ENCODE assay signal across 12 cellular contexts in the genomic region with DNA sequence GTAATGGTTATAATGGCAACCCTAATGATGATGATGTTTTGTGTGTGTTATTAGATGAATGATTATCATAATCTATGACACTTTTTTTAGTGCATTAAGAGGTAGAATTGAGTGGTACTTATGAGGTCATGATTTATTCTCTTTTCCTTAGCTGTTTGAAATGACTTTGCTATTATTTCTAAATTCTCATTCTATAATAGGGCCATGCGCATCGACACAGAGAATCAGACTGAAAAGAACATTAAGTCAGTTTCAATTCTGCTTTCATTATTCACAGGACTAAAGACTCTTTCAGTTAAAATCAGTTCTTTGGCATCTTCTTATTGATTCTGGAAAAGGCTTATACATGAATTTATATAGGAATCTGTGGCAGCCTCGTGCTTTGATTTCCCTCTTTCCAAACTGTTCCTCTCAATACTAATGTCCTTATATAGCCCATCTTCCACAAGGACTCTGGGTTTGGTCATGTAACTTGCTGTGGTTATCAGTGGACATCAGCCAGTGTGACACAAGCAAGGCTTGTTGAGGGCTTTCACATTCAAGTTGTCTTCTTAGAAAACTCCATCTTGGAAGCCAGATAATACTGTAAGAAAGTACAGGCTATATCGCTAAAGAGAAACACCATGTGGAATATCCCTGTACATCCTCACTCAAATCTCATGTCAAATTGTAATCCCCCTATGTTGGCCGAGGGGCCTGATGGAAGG.
DNase-seq lines count a peak whose midpoint lies in the region; ATAC-seq and TF ChIP-seq lines count a peak whose summit lies in the region.
"Had no signal": no experiment of that assay in that cellular context is flagged by ENCODE, and none has a peak within 500 bp of the region (broad histone marks: within the 10 kb centered on the region; RNA-seq: fewer than 3 reads in every experiment).

No MANE protein-coding gene starts in this region.

- intact Hi-C loops in head of caudate nucleus (cut with DNase I) = no loop called here

- peak; percentile 17 for DNase-seq in GM20000 (ENCODE audit: low spot score)
- DNase-seq in SW 1271 (lab: John Stamatoyannopoulos, UW) = no peak
- no peak for DNase-seq in NCI-H146 (lab: John Stamatoyannopoulos, UW)
- DNase-seq in head of caudate nucleus = no peak
- no peak for DNase-seq in DMS 273 (lab: John Stamatoyannopoulos, UW; ENCODE audit: unreplicated experiment)
- DNase-seq: esophagus squamous epithelium, NCI-H226, ovary, RPMI8226 had no signal

- ATAC-seq in GM18517 (IDR thresholded peaks at IDR 0.05; ENCODE audit: unreplicated experiment) = peak; percentile 86
- peak; percentile 86 for ATAC-seq in HG02852 (IDR thresholded peaks at IDR 0.05; ENCODE audit: unreplicated experiment)
- ATAC-seq in HG03469 (IDR thresholded peaks at IDR 0.05; ENCODE audit: unreplicated experiment) = peak; percentile 68

- no peak for TF ChIP-seq CTCF in GM20000 (IDR thresholded peaks at IDR 0.05; ENCODE audit: extremely low read depth, missing control alignments)
